ENCODE assay signal across 8 cellular contexts in the genomic region with DNA sequence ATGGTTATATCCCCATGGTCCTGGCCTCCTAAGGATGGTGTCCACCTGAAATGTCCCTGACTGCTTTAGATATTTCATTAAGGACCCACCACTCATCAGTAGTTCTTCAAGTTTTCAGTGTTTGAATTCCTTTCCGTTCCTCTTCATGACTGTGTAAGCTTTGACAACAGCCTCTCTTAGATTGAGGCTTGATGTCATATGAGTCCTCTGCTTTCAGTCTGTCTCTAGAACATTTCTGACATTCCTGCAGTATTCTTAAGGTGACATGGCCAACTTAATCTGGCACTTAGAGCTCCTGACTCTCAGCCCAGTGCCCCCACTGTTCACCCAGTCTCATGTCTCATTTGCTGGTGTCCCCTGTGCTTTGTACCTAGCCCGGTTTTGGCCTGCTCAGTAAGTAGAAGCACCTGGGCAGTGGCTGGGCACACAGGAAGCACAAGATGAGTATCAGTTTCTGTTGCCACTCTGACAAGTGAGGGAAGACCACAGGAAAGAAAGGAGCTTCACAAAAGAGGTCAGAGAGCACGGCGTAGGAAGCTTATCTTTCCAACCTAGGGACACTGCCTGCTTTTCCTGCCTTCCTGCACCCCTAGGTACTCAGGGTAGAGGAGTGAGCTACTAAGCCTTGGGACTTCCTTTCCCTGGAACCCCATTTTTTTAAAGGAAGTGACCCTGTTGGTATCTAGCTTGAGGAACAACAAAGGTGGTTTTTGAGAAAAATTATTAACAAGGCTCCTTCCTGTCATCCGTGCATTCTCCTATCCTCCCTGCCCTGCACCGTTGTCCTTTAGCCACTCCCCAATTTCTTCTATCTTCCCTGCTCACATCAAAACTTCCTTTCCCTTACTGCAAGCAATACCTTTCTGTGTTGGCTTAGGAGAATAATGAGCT.
DNase-seq lines count a peak whose midpoint lies in the region; ATAC-seq, FAIRE-seq and TF ChIP-seq lines count a peak whose summit lies in the region.

No MANE protein-coding gene starts in this region.

- TF ChIP-seq POLR2A in GM12878 (IDR thresholded peaks at IDR 0.05; ENCODE audit: low read depth, low read length) = peak; percentile 58
- no peak for TF ChIP-seq POLR2A in stomach (IDR thresholded peaks at IDR 0.05)

- peaks cover 61% of the 10 kb centered on the region for H3K79me2 ChIP-seq in GM12878 (ENCODE audit: control insufficient read depth, insufficient read depth, low read length)

- H3K36me3 ChIP-seq in GM12878 (ENCODE audit: control insufficient read depth in 2 of 2, insufficient read depth in 2 of 2, low read length in 1 of 2) = peaks cover 0 to 12% of the 10 kb centered on the region in 2 experiments; a peak in 2 of 4 replicates
- H3K36me3 ChIP-seq in stomach = peaks cover 37 to 69% (median 61%) of the 10 kb centered on the region in 4 donors

- no peak for FAIRE-seq in GM12878 (lab: Jason Lieb, UNC)

- intact Hi-C loops in GM12878 (cut with micrococcal nuclease; ENCODE audit: unreplicated experiment) = loop anchor here (1.0 to 10.0 kb wide), 5 partner anchors 16 to 307 kb away; a partner anchor contains a TSS
- intact Hi-C loops in stomach (cut with DNase I; ENCODE audit: low total_unique reads) = no loop called here

- BruUV-seq in GM12878 (replicated peaks; lab: Mats Ljungman, UMichigan) = no TSS peak

- SMC1A ChIA-PET in GM12878 (lab: Charles Lee; ENCODE audit: uncharacterized antibody, unreplicated experiment) = interaction anchor here (0.7 to 9.5 kb wide), 16 partner anchors 9 to 379 kb away, joined by 3 to 311 read pairs (median 5); no protein-coding TSS in a partner anchor

- H3K4me1 ChIP-seq in GM12878 (ENCODE audit: control insufficient read depth, insufficient read depth, low read length) (peaks cover 63% of the 10 kb centered on the region), stomach (peaks cover 23 to 71% (median 50%) of the 10 kb centered on the region in 4 donors)

- CTCF ChIA-PET in GM12878 (lab: Yijun Ruan, JAX) = interaction anchor here (1.0 to 9.1 kb wide), 11 partner anchors 9 to 361 kb away, joined by 3 to 93 read pairs (median 6); no protein-coding TSS in a partner anchor

- H3K9me3 ChIP-seq in GM12878 (replicated peaks; ENCODE audit: control insufficient read depth, insufficient read depth, low read length) = no peaks in the 10 kb centered on the region
- no peaks in the 10 kb centered on the region for H3K9me3 ChIP-seq in stomach

- POLR2A ChIA-PET in GM12878 (lab: Charles Lee) = interaction anchor here (0.9 to 7.6 kb wide), 5 partner anchors 8 to 106 kb away, joined by 3 to 217 read pairs (median 7); no protein-coding TSS in a partner anchor

- peak overlapping the region; percentile 97 for H3K27ac ChIP-seq in GM12878 (ENCODE audit: control insufficient read depth, insufficient read depth)
- peak overlapping the region; percentile 13 to 81 (median 61) for H3K27ac ChIP-seq in stomach

- WGBS in GM12878 (ENCODE audit: insufficient coverage, insufficient replicate concordance, low lambda C conversion rate, missing lambda C conversion rate) = 3% methylated on average over 6 of the region's 6 CpGs
- 54 to 62% (median 57%) methylated on average over 6 of the region's 6 CpGs for WGBS in stomach, 5 donors

- DNase-seq in stimulated activated CD4-positive, alpha-beta T cell treated with anti-CD3 and anti-CD28 coated beads, Interleukin-4, amount 100 ng/mL, for 24 hours = peak; percentile 26
- DNase-seq in stimulated activated CD4-positive, alpha-beta T cell treated with anti-CD3 and anti-CD28 coated beads, Interleukin-2, amount 100 ng/mL, for 48 hours = no peak
- DNase-seq in GM12878 (ENCODE audit: low read depth, low spot score) (peak; percentile 87), stomach (peak; percentile 35), GM13977 (ENCODE audit: low spot score) (no peak), NCI-H1048 (lab: John Stamatoyannopoulos, UW) (no peak), AML-193 (lab: John Stamatoyannopoulos, UW) (no peak)

- peak overlapping the region; percentile 89 for H3K4me2 ChIP-seq in GM12878 (ENCODE audit: control insufficient read depth, insufficient read depth)

- ATAC-seq in HG03196 (IDR thresholded peaks at IDR 0.05; ENCODE audit: unreplicated experiment) (peak; percentile 48), GM12878 (peak; percentile 60)

- peak in 1 of 2 experiments; percentile 34; a peak in 1 of 4 replicates for TF ChIP-seq EP300 in GM12878 (IDR thresholded peaks at IDR 0.05; ENCODE audit: borderline replicate concordance in 1 of 2, control insufficient read depth in 1 of 2, low read depth in 2 of 2, low read length in 2 of 2)
- TF ChIP-seq EP300 in stomach (IDR thresholded peaks at IDR 0.05) = no peak

- H2AFZ ChIP-seq in GM12878 (ENCODE audit: control insufficient read depth, low read depth, low read length) = no peak overlapping the region

- peak overlapping the region; percentile 92 for H3K9ac ChIP-seq in GM12878 (ENCODE audit: control insufficient read depth, insufficient read depth, low read length)

- no peak for TF ChIP-seq RAD21 in GM12878 (IDR thresholded peaks at IDR 0.05; ENCODE audit: insufficient read depth, low read depth, low read length)

- TF ChIP-seq CTCF in GM12878 (IDR thresholded peaks at IDR 0.05 in 2 of 3, conservative IDR thresholded peaks at IDR 0.05 in 1 of 3; ENCODE audit: control insufficient read depth in 2 of 3, extremely low read depth in 1 of 3, insufficient read depth in 1 of 3, low read depth in 3 of 3, low read length in 3 of 3) (no peak), stomach (IDR thresholded peaks at IDR 0.05) (no peak), GM13977 (IDR thresholded peaks at IDR 0.05; ENCODE audit: extremely low read depth, insufficient read depth, missing control alignments) (no peak)

- H4K20me1 ChIP-seq in GM12878 (ENCODE audit: control insufficient read depth, insufficient read depth) = no peaks in the 10 kb centered on the region

- in situ Hi-C loops in GM12878 (cut with MboI) (no loop called here), GM13977 (cut with MboI; ENCODE audit: low pct_unique_long_range_greater_than_20kb, low sequenced_read_pairs, unreplicated experiment) (no loop called here)

- RAD21 ChIA-PET in GM12878 (lab: Charles Lee; ENCODE audit: unreplicated experiment) = interaction anchor here (0.6 to 8.0 kb wide), 19 partner anchors 11 to 395 kb away, joined by 3 to 173 read pairs (median 4); no protein-coding TSS in a partner anchor

- peak overlapping the region; percentile 62 for H3K4me3 ChIP-seq in GM12878
- H3K4me3 ChIP-seq in stomach = peak overlapping the region in 3 of 4 donors; percentile 10 to 41 (median 34)

- no peaks in the 10 kb centered on the region for H3K27me3 ChIP-seq in GM12878 (replicated peaks in 1 of 2; ENCODE audit: control insufficient read depth in 2 of 2, insufficient read depth in 2 of 2, low read length in 1 of 2)
- H3K27me3 ChIP-seq in stomach = no peaks in the 10 kb centered on the region

TF ChIP-seq in GM12878, 131 proteins besides CTCF, POLR2A, EP300 and RAD21 (continues in another document):
- TF ChIP-seq ETV6 (conservative IDR thresholded peaks at IDR 0.05 in 1 of 2, IDR thresholded peaks at IDR 0.05 in 1 of 2; ENCODE audit: borderline replicate concordance in 1 of 2, low read depth in 1 of 2) (peak in 1 of 2 experiments; percentile 74; a peak in 2 of 4 replicates), DPF2 (IDR thresholded peaks at IDR 0.05) (peak; percentile 64), KDM1A (IDR thresholded peaks at IDR 0.05; ENCODE audit: borderline replicate concordance) (no peak), ZBED1 (IDR thresholded peaks at IDR 0.05; ENCODE audit: borderline replicate concordance) (no peak), ZSCAN29 (IDR thresholded peaks at IDR 0.05) (no peak), BACH1 (IDR thresholded peaks at IDR 0.05; ENCODE audit: borderline replicate concordance) (peak; percentile 6; the same call in 1 of the 2 replicates), MTA2 (IDR thresholded peaks at IDR 0.05; ENCODE audit: low read depth) (peak; percentile 62; the same call in 1 of the 2 replicates), EED (IDR thresholded peaks at IDR 0.05; ENCODE audit: low read depth) (peak; percentile 89), RB1 (IDR thresholded peaks at IDR 0.05; ENCODE audit: borderline replicate concordance) (peak; percentile 50; the same call in 1 of the 2 replicates), POLR2AphosphoS2 (IDR thresholded peaks at IDR 0.05; ENCODE audit: low read depth, low read length) (no peak; the same call in 1 of the 2 replicates), NR2F1 (conservative IDR thresholded peaks at IDR 0.05) (peak; percentile 89), NBN (IDR thresholded peaks at IDR 0.05) (peak; percentile 55; the same call in 1 of the 2 replicates), POLR2AphosphoS5 (IDR thresholded peaks at IDR 0.05; ENCODE audit: low read length) (peak; percentile 77), RUNX3 (IDR thresholded peaks at IDR 0.05; ENCODE audit: low read length) (peak; percentile 66)
- TF ChIP-seq, protein P1, sequence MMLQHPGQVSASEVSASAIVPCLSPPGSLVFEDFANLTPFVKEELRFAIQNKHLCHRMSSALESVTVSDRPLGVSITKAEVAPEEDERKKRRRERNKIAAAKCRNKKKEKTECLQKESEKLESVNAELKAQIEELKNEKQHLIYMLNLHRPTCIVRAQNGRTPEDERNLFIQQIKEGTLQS (IDR thresholded peaks at IDR 0.05; ENCODE audit: borderline replicate concordance, extremely low read depth, low read depth, low read length) = no peak
- TF ChIP-seq, protein P2, sequence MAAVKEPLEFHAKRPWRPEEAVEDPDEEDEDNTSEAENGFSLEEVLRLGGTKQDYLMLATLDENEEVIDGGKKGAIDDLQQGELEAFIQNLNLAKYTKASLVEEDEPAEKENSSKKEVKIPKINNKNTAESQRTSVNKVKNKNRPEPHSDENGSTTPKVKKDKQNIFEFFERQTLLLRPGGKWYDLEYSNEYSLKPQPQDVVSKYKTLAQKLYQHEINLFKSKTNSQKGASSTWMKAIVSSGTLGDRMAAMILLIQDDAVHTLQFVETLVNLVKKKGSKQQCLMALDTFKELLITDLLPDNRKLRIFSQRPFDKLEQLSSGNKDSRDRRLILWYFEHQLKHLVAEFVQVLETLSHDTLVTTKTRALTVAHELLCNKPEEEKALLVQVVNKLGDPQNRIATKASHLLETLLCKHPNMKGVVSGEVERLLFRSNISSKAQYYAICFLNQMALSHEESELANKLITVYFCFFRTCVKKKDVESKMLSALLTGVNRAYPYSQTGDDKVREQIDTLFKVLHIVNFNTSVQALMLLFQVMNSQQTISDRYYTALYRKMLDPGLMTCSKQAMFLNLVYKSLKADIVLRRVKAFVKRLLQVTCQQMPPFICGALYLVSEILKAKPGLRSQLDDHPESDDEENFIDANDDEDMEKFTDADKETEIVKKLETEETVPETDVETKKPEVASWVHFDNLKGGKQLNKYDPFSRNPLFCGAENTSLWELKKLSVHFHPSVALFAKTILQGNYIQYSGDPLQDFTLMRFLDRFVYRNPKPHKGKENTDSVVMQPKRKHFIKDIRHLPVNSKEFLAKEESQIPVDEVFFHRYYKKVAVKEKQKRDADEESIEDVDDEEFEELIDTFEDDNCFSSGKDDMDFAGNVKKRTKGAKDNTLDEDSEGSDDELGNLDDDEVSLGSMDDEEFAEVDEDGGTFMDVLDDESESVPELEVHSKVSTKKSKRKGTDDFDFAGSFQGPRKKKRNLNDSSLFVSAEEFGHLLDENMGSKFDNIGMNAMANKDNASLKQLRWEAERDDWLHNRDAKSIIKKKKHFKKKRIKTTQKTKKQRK (IDR thresholded peaks at IDR 0.05; ENCODE audit: low read depth, low read length) = no peak

Comparison
In these comparisons a context has a peak if more than half of its experiments do, and no peak if none do; other contexts are left out.
1. DNase-seq: peak in stimulated activated CD4-positive, alpha-beta T cell treated with anti-CD3 and anti-CD28 coated beads, Interleukin-4, amount 100 ng/mL, for 24 hours (single experiment), GM12878 (single experiment) and stomach (single experiment); none in stimulated activated CD4-positive, alpha-beta T cell treated with anti-CD3 and anti-CD28 coated beads, Interleukin-2, amount 100 ng/mL, for 48 hours (0 of 2), GM13977 (single experiment), NCI-H1048 (single experiment) and AML-193 (0 of 2).